Comparison of ENCODE assay signal across 22 cellular contexts in genomic region chr9:13778486-13779110, GRCh38.
A peak's percentile ranks its signal among the peaks of the same experiment; 100 is the strongest.
DNase-seq lines count a peak whose midpoint lies in the region; ATAC-seq lines count a peak whose summit lies in the region.
"Had no signal": no experiment of that assay in that cellular context is flagged by ENCODE, and none has a peak within 500 bp of the region (broad histone marks: within the 10 kb centered on the region; RNA-seq: fewer than 3 reads in every experiment).

No MANE protein-coding gene starts in this region.

- H3K4me1 ChIP-seq in mesenchymal stem cell (ENCODE audit: control insufficient read depth, insufficient read depth, low read depth, low read length), result peaks cover 2% of the 10 kb centered on the region
- H3K4me1 ChIP-seq: pancreas, tibial artery had no signal

- H4K91ac ChIP-seq in mesenchymal stem cell (ENCODE audit: low read length), result no peak overlapping the region

- no peak overlapping the region for H2AK5ac ChIP-seq in mesenchymal stem cell (ENCODE audit: low read length, severe bottlenecking)

- H2BK15ac ChIP-seq in mesenchymal stem cell (ENCODE audit: low read depth, poor library complexity, severe bottlenecking), result no peak overlapping the region

- H2BK5ac ChIP-seq in mesenchymal stem cell (ENCODE audit: low read depth, low read length, poor library complexity, severe bottlenecking), result no peak overlapping the region

- H2BK12ac ChIP-seq in mesenchymal stem cell (ENCODE audit: low read length in 2 of 2), result no peak overlapping the region

- no peaks in the 10 kb centered on the region for H3K27me3 ChIP-seq in mesenchymal stem cell (ENCODE audit: control insufficient read depth in 1 of 2, insufficient read depth in 1 of 2, low read length in 2 of 2)
- H3K27me3 ChIP-seq: cardiac muscle cell, pancreas, tibial artery had no signal

- peak overlapping the region; percentile 46 for H3K9ac ChIP-seq in mesenchymal stem cell (ENCODE audit: low read length)

- no peaks in the 10 kb centered on the region for H3K79me1 ChIP-seq in mesenchymal stem cell (replicated peaks; ENCODE audit: low read length, poor library complexity, severe bottlenecking)

- no peak overlapping the region for H3K14ac ChIP-seq in mesenchymal stem cell (ENCODE audit: low read length in 2 of 2)

- 87% methylated on average over 4 of the region's 6 CpGs for WGBS in mesenchymal stem cell

- no peak overlapping the region for H2AFZ ChIP-seq in mesenchymal stem cell (ENCODE audit: low read depth, low read length)

- no peak overlapping the region for H3K4ac ChIP-seq in mesenchymal stem cell (ENCODE audit: low read depth in 1 of 2, low read length in 2 of 2)

- DNase-seq in COR-L47 (lab: John Stamatoyannopoulos, UW) (peak; percentile 26), NCI-H146 (lab: John Stamatoyannopoulos, UW) (peak; percentile 67), amniotic epithelial cell (ENCODE audit: low read depth) (peak; percentile 6), mesenchymal stem cell (no peak), iPS-NIHi7 (ENCODE audit: extremely low spot score) (no peak)
- DNase-seq: activated CD4-positive, CD25-positive, alpha-beta regulatory T cell treated with anti-CD3 and anti-CD28 coated beads, Interleukin-2, amount 50 U/mL, for 72 hours; activated T-cell treated with anti-CD3 and anti-CD28 coated beads, Interleukin-2, amount 50 U/mL, for 72 hours; CD4-positive, alpha-beta T cell; erythroblast; left ventricle myocardium inferior; NCI-H1048; NCI-H2171 treated with DMSO at 0.1 percent for 48 hours; pancreas; stimulated activated naive CD8-positive, alpha-beta T cell treated with anti-CD3 and anti-CD28 coated beads, Interleukin-15, Interleukin-2, amounts not matched to agents 100 U/mL and 50 U/mL, for 24 hours; tibial artery had no signal

- no peak overlapping the region for H3K23ac ChIP-seq in mesenchymal stem cell (ENCODE audit: low read length in 2 of 2)

- no peak overlapping the region for H4K8ac ChIP-seq in mesenchymal stem cell (ENCODE audit: low read length)

- no peak overlapping the region for H3K27ac ChIP-seq in mesenchymal stem cell (ENCODE audit: low read length, poor library complexity, severe bottlenecking)
- H3K27ac ChIP-seq: cardiac muscle cell, left ventricle myocardium inferior, pancreas, RWPE1, tibial artery had no signal

- no peak overlapping the region for H2BK120ac ChIP-seq in mesenchymal stem cell (ENCODE audit: low read depth, low read length)

- no peak overlapping the region for H3K4me3 ChIP-seq in mesenchymal stem cell (ENCODE audit: insufficient read depth in 1 of 2, low read depth in 1 of 2, low read length in 2 of 2)
- H3K4me3 ChIP-seq: cardiac muscle cell, K562, left ventricle myocardium inferior, pancreas, tibial artery had no signal

- no peak overlapping the region for H3K4me2 ChIP-seq in mesenchymal stem cell (ENCODE audit: low read length, poor library complexity, severe bottlenecking)

- no peaks in the 10 kb centered on the region for H3K9me3 ChIP-seq in mesenchymal stem cell (ENCODE audit: control insufficient read depth, low read length)
- H3K9me3 ChIP-seq: left ventricle myocardium inferior, pancreas, tibial artery had no signal

- H3K36me3 ChIP-seq in mesenchymal stem cell (ENCODE audit: control insufficient read depth in 1 of 2, insufficient read depth in 2 of 2, low read depth in 1 of 2, low read length in 2 of 2), result no peaks in the 10 kb centered on the region
- H3K36me3 ChIP-seq: cardiac muscle cell, left ventricle myocardium inferior, pancreas, tibial artery had no signal

- no peak overlapping the region for H3K18ac ChIP-seq in mesenchymal stem cell (ENCODE audit: low read depth in 1 of 2, low read length in 2 of 2)

- ATAC-seq in GM18519 (IDR thresholded peaks at IDR 0.05; ENCODE audit: low FRiP score, unreplicated experiment) (no peak), HG02588 (IDR thresholded peaks at IDR 0.05; ENCODE audit: unreplicated experiment) (no peak), GM19463 (IDR thresholded peaks at IDR 0.05; ENCODE audit: unreplicated experiment) (no peak)
- ATAC-seq: activated T-cell treated with anti-CD3 and anti-CD28 coated beads, Interleukin-2, amount 50 U/mL, for 72 hours; K562; pancreas; sciatic nerve; stimulated activated naive CD8-positive, alpha-beta T cell treated with anti-CD3 and anti-CD28 coated beads, Interleukin-15, Interleukin-2, amounts not matched to agents 100 U/mL and 50 U/mL, for 24 hours had no signal

Comparison
In these comparisons a context has a peak if more than half of its experiments do, and no peak if none do; other contexts are left out.
1. DNase-seq: peak in COR-L47 (single experiment), NCI-H146 (single experiment) and amniotic epithelial cell (single experiment); none in mesenchymal stem cell (single experiment) and iPS-NIHi7 (single experiment).